18 cellular contexts compared by ENCODE assay signal in genomic region chr5:8825161-8825757, GRCh38.
DNase-seq lines count a peak whose midpoint lies in the region; TF ChIP-seq lines count a peak whose summit lies in the region.
"Had no signal": no experiment of that assay in that cellular context is flagged by ENCODE, and none has a peak within 500 bp of the region (broad histone marks: within the 10 kb centered on the region; RNA-seq: fewer than 3 reads in every experiment).

No MANE protein-coding gene starts in this region.

- no peaks in the 10 kb centered on the region for H3K79me2 ChIP-seq in neural progenitor cell (ENCODE audit: low read depth)

- no peaks in the 10 kb centered on the region for H3K36me3 ChIP-seq in brain microvascular endothelial cell (replicated peaks)
- H3K36me3 ChIP-seq in neural progenitor cell = no peaks in the 10 kb centered on the region
- H3K36me3 ChIP-seq: suprapubic skin had no signal

- H3K36me3 Mint-ChIP-seq in neural crest cell (ENCODE audit: low read depth) (peaks cover 12% of the 10 kb centered on the region), neural progenitor cell (no peaks in the 10 kb centered on the region)
- H3K36me3 Mint-ChIP-seq: CD8-positive, alpha-beta memory T cell had no signal

- no peak for TF ChIP-seq CTCF in brain microvascular endothelial cell (IDR thresholded peaks at IDR 0.05; ENCODE audit: low read depth, low read length, missing control alignments)
- no peak for TF ChIP-seq CTCF in neural crest cell (conservative IDR thresholded peaks at IDR 0.05)
- no peak for TF ChIP-seq CTCF in neural progenitor cell (IDR thresholded peaks at IDR 0.05)

- H3K4me1 Mint-ChIP-seq in neural crest cell (peaks cover 31% of the 10 kb centered on the region), neural progenitor cell (peaks cover 47% of the 10 kb centered on the region)
- H3K4me1 Mint-ChIP-seq: activated naive CD8-positive, alpha-beta T cell treated with anti-CD3 and anti-CD28 coated beads, Interleukin-2, amount 50 U/mL, for 24 hours; CD8-positive, alpha-beta memory T cell had no signal

- H2AFZ ChIP-seq in neural progenitor cell (replicated peaks) = no peak overlapping the region

- H3K4me3 ChIP-seq in brain microvascular endothelial cell (ENCODE audit: low read depth, low read length) = no peak overlapping the region
- no peak overlapping the region for H3K4me3 ChIP-seq in neural progenitor cell
- H3K4me3 ChIP-seq: psoas muscle, suprapubic skin had no signal

- H3K4me2 ChIP-seq in neural progenitor cell = no peak overlapping the region

- H3K9me3 ChIP-seq in neural progenitor cell (ENCODE audit: low read depth) = no peaks in the 10 kb centered on the region
- H3K9me3 ChIP-seq: psoas muscle, suprapubic skin had no signal

- H4K20me1 ChIP-seq in neural progenitor cell (ENCODE audit: low read depth) = no peaks in the 10 kb centered on the region

- DNase-seq in ELR (ENCODE audit: low read depth) (peak; percentile 50), NCI-H2171 (lab: John Stamatoyannopoulos, UW) (peak; percentile 10), brain microvascular endothelial cell (peak; percentile 38), neural crest cell (ENCODE audit: low read depth, low spot score) (no peak), AG08395 (ENCODE audit: low spot score) (no peak), neural progenitor cell (ENCODE audit: low spot score) (no peak)
- DNase-seq in stimulated activated CD4-positive, alpha-beta T cell treated with anti-CD3 and anti-CD28 coated beads, Interleukin-4, amount 100 ng/mL, for 24 hours = no peak
- no peak for DNase-seq in stimulated activated CD8-positive, alpha-beta memory T cell treated with anti-CD3 and anti-CD28 coated beads, Interleukin-4, amount 100 ng/mL, for 48 hours
- DNase-seq: activated CD4-positive, alpha-beta T cell treated with anti-CD3 and anti-CD28 coated beads for 4 hours; activated naive CD8-positive, alpha-beta T cell treated with anti-CD3 and anti-CD28 coated beads, Interleukin-2, amount 50 U/mL, for 24 hours; caudate nucleus; CD8-positive, alpha-beta memory T cell; DMS53; NCI-H1694; NCI-H82; psoas muscle had no signal

- peak overlapping the region; percentile 26 for H3K27ac ChIP-seq in brain microvascular endothelial cell
- no peak overlapping the region for H3K27ac ChIP-seq in neural progenitor cell
- H3K27ac ChIP-seq: psoas muscle, suprapubic skin had no signal

- H3F3A ChIP-seq in neural progenitor cell (ENCODE audit: low read depth) = no peaks in the 10 kb centered on the region

- peak overlapping the region; percentile 12 for H3K27ac Mint-ChIP-seq in neural crest cell (ENCODE audit: unreplicated experiment)
- H3K27ac Mint-ChIP-seq in neural progenitor cell = no peak overlapping the region
- H3K27ac Mint-ChIP-seq: activated naive CD8-positive, alpha-beta T cell treated with anti-CD3 and anti-CD28 coated beads, Interleukin-2, amount 50 U/mL, for 24 hours; CD8-positive, alpha-beta memory T cell; IgD-negative memory B cell had no signal

- H3K9ac ChIP-seq in neural progenitor cell = no peak overlapping the region

- H3K4me3 Mint-ChIP-seq in neural crest cell (no peak overlapping the region), neural progenitor cell (no peak overlapping the region)
- H3K4me3 Mint-ChIP-seq: activated naive CD8-positive, alpha-beta T cell treated with anti-CD3 and anti-CD28 coated beads, Interleukin-2, amount 50 U/mL, for 24 hours; CD8-positive, alpha-beta memory T cell; IgD-negative memory B cell had no signal

- H3K4me1 ChIP-seq in neural progenitor cell = peaks cover 22% of the 10 kb centered on the region
- H3K4me1 ChIP-seq: psoas muscle, suprapubic skin had no signal

- H3K27me3 ChIP-seq in brain microvascular endothelial cell (replicated peaks) = no peaks in the 10 kb centered on the region
- H3K27me3 ChIP-seq in neural progenitor cell = no peaks in the 10 kb centered on the region
- H3K27me3 ChIP-seq: suprapubic skin had no signal

- in situ Hi-C loops in brain microvascular endothelial cell (cut with HindIII; ENCODE audit: low pct_ligation_motif_present, low sequenced_read_pairs) = no loop called here

- H3K9me3 Mint-ChIP-seq in neural crest cell (peaks cover 13% of the 10 kb centered on the region), neural progenitor cell (peaks cover 8% of the 10 kb centered on the region)

- no peaks in the 10 kb centered on the region for H3K27me3 Mint-ChIP-seq in neural crest cell (ENCODE audit: low read depth)
- H3K27me3 Mint-ChIP-seq in neural progenitor cell (ENCODE audit: insufficient read depth, low read depth) = peaks cover 2% of the 10 kb centered on the region
- H3K27me3 Mint-ChIP-seq: activated naive CD8-positive, alpha-beta T cell treated with anti-CD3 and anti-CD28 coated beads, Interleukin-2, amount 50 U/mL, for 24 hours; CD8-positive, alpha-beta memory T cell; IgD-negative memory B cell had no signal

Comparison
In these comparisons a context has a peak if more than half of its experiments do, and no peak if none do; other contexts are left out.
1. DNase-seq: peak in ELR (single experiment), NCI-H2171 (single experiment) and brain microvascular endothelial cell (single experiment); none in neural crest cell (single experiment), stimulated activated CD4-positive, alpha-beta T cell treated with anti-CD3 and anti-CD28 coated beads, Interleukin-4, amount 100 ng/mL, for 24 hours (single experiment), stimulated activated CD8-positive, alpha-beta memory T cell treated with anti-CD3 and anti-CD28 coated beads, Interleukin-4, amount 100 ng/mL, for 48 hours (single experiment), AG08395 (single experiment) and neural progenitor cell (single experiment).